ENCODE assay signal across 6 cellular contexts in the genomic region with DNA sequence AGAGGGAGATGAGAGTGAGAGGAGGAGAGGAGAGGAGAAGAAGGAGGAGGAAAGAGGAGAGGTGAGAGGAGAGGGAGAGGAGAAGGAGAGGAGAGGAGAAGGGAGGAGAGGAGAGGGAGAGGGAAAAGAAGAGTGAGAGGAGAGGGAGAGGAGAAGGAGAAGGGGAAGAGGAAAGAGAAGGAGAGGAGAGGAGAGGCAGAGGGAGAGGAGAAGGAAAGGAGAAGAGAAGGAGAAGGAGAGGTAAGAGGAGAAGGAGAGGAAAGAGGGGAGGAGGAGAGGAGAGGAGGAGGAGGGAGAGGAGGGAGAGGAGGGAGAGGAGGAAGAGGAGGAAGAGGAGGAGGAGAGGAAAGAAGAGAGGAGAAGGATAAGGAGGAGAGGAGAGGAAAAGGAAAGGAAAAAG.
"Had no signal": no experiment of that assay in that cellular context is flagged by ENCODE, and none has a peak within 500 bp of the region (broad histone marks: within the 10 kb centered on the region; RNA-seq: fewer than 3 reads in every experiment).

No MANE protein-coding gene starts in this region.

- H3K4me3 ChIP-seq: GM23248 had no signal

- H3K27ac ChIP-seq: GM23248 had no signal

- H3K27me3 Mint-ChIP-seq: IgD-negative memory B cell had no signal

- DNase-seq: GOT3, H9, HFFc6, KG1 had no signal

- H3K27ac Mint-ChIP-seq: H9, HFFc6 had no signal

- H3K4me3 Mint-ChIP-seq: H9, HFFc6, IgD-negative memory B cell had no signal

- H3K9me3 Mint-ChIP-seq: H9, HFFc6, IgD-negative memory B cell had no signal
